8 cellular contexts compared by ENCODE assay signal in the genomic region with DNA sequence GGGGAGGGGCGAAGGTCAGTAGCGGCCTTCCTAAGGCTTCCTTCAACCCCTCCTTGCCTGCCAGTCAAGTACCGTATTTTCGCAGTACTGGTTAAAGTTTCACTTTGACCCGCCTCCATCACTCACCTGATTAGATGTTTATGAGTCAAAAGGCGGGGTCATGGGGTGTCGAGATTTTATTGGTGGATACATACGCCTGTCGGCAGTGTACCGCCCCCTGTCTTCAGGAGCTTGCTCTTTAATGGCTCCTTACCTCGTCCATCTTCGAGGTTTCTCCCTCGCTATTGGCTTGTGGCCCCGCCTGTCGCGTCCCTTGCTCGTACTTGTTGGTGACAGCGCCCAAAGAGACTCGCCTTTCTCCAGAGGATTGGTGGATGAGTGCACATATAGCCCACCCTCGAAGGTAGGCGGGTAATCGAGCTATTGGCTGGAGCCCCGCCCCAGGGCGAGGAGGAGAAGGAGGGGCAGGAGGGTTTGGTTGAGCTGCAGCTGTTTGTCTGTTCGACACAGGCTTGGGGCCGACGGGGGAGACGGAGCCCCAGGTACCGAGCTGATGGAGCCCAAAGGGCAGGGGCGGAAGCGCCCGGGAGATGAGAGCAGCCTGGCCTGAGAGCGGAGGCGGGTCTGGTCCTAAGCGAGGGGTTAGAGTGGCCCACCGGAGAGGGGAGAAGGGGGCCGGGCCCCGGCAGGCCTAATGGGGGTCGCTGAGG. TPM values are rescaled to one million over a fixed set of nuclear protein-coding genes. Genes with fewer than 3 reads are reported as not detected.
DNase-seq lines count a peak whose midpoint lies in the region; ATAC-seq and TF ChIP-seq lines count a peak whose summit lies in the region.

Gene RAB5B, plus strand, starts transcription at position 481 of the 710 bp plus-strand sequence. CDS start 12,883 bp downstream, outside the sequence.

- peak; percentile 95 to 100 (median 99) for DNase-seq in CD4-positive, alpha-beta memory T cell
- peak; percentile 99 for DNase-seq in HK-2 (ENCODE audit: unreplicated experiment)
- DNase-seq in NCI-H82 treated with DMSO at 0.1 percent for 48 hours (lab: John Stamatoyannopoulos, UW; ENCODE audit: unreplicated experiment), result peak; percentile 100
- peak; percentile 99 for DNase-seq in activated CD4-positive, alpha-beta memory T cell treated with anti-CD3 and anti-CD28 coated beads for 36 hours
- peak; percentile 99 for DNase-seq in stimulated activated CD4-positive, alpha-beta T cell treated with anti-CD3 and anti-CD28 coated beads, Interleukin-4, amount 100 ng/mL, for 24 hours

- no peaks in the 10 kb centered on the region for H3K36me3 ChIP-seq in CD4-positive, alpha-beta memory T cell (ENCODE audit: insufficient read depth, low read length)
- H3K36me3 ChIP-seq in duodenal mucosa (ENCODE audit: control insufficient read depth in 1 of 2, insufficient read depth in 2 of 2, low read length in 2 of 2) (peaks cover 2 to 4% of the 10 kb centered on the region in 2 donors), liver (ENCODE audit: control insufficient read depth in 4 of 4, insufficient read depth in 3 of 4, low read depth in 1 of 4, low read length in 3 of 4) (peaks cover 0 to 4% (median 0%) of the 10 kb centered on the region in 4 donors)

- H3K27me3 Mint-ChIP-seq in CD4-positive, alpha-beta memory T cell, result no peaks in the 10 kb centered on the region
- H3K27me3 Mint-ChIP-seq in activated CD4-positive, alpha-beta memory T cell treated with anti-CD3 and anti-CD28 coated beads for 36 hours, result no peaks in the 10 kb centered on the region

- under 1% methylated on average over 39 of the region's 39 CpGs for WGBS in liver

- no peaks in the 10 kb centered on the region for H3K27me3 ChIP-seq in CD4-positive, alpha-beta memory T cell (ENCODE audit: insufficient read depth, low read length)
- H3K27me3 ChIP-seq in duodenal mucosa (ENCODE audit: control insufficient read depth in 1 of 2, insufficient read depth in 2 of 2, low read length in 2 of 2) (no peaks in the 10 kb centered on the region), liver (ENCODE audit: control insufficient read depth in 4 of 4, insufficient read depth in 4 of 4, low read length in 3 of 4) (no peaks in the 10 kb centered on the region)

- peak; percentile 96 for ATAC-seq in GM19455 (IDR thresholded peaks at IDR 0.05; ENCODE audit: unreplicated experiment)

- intact Hi-C loops in CD4-positive, alpha-beta memory T cell (cut with micrococcal nuclease), result loop anchor here (1.0 to 2.0 kb wide), 8 partner anchors 17 to 156 kb away; partner anchors contain the start of genes DNAJC14, PA2G4, RPL41 and RPS26
- intact Hi-C loops in activated CD4-positive, alpha-beta memory T cell treated with anti-CD3 and anti-CD28 coated beads for 36 hours (cut with micrococcal nuclease), result loop anchor here (1.0 to 10.0 kb wide), 7 partner anchors 33 to 251 kb away; partner anchors contain the start of genes NABP2, PA2G4, RNF41 and RPL41

- peaks cover 37% of the 10 kb centered on the region for H3K4me1 ChIP-seq in CD4-positive, alpha-beta memory T cell (ENCODE audit: insufficient read depth, low read length)
- H3K4me1 ChIP-seq in duodenal mucosa (ENCODE audit: control insufficient read depth in 1 of 2, insufficient read depth in 2 of 2, low read length in 2 of 2) (peaks cover 26 to 30% of the 10 kb centered on the region in 2 donors), liver (ENCODE audit: control insufficient read depth in 4 of 4, insufficient read depth in 4 of 4, low read length in 3 of 4) (peaks cover 7 to 30% (median 21%) of the 10 kb centered on the region in 4 donors)

- no peaks in the 10 kb centered on the region for H3K9me3 ChIP-seq in CD4-positive, alpha-beta memory T cell (ENCODE audit: control insufficient read depth in 1 of 2, low read length in 2 of 2)
- H3K9me3 ChIP-seq in duodenal mucosa (ENCODE audit: control insufficient read depth in 1 of 2, low read length in 2 of 2), result no peaks in the 10 kb centered on the region
- H3K9me3 ChIP-seq in liver (ENCODE audit: control insufficient read depth in 4 of 4, low read length in 3 of 4), result no peaks in the 10 kb centered on the region

- no peak within 1 kb of the TSS for H3K27ac Mint-ChIP-seq in CD4-positive, alpha-beta memory T cell
- no peak within 1 kb of the TSS for H3K27ac Mint-ChIP-seq in activated CD4-positive, alpha-beta memory T cell treated with anti-CD3 and anti-CD28 coated beads for 36 hours

- H3K4me1 Mint-ChIP-seq in CD4-positive, alpha-beta memory T cell, result peaks cover 14 to 30% (median 23%) of the 10 kb centered on the region in 4 donors
- peaks cover 19% of the 10 kb centered on the region for H3K4me1 Mint-ChIP-seq in activated CD4-positive, alpha-beta memory T cell treated with anti-CD3 and anti-CD28 coated beads for 36 hours (ENCODE audit: low read depth)

- peaks cover 0 to 10% of the 10 kb centered on the region in 2 donors for H3K36me3 Mint-ChIP-seq in CD4-positive, alpha-beta memory T cell
- peaks cover 18% of the 10 kb centered on the region for H3K36me3 Mint-ChIP-seq in activated CD4-positive, alpha-beta memory T cell treated with anti-CD3 and anti-CD28 coated beads for 36 hours

- CTCF ChIA-PET in CD4-positive, alpha-beta memory T cell (lab: Charles Lee; ENCODE audit: partially characterized antibody), result interaction anchor here (0.7 to 2.5 kb wide), 19 partner anchors 15 to 248 kb away, joined by 3 to 15 read pairs (median 4); partner anchors contain the start of genes DGKA, DNAJC14, ORMDL2 and PA2G4
- CTCF ChIA-PET in activated CD4-positive, alpha-beta memory T cell treated with anti-CD3 and anti-CD28 coated beads for 36 hours (lab: Charles Lee), result interaction anchor here (0.8 to 2.5 kb wide), 12 partner anchors 20 to 235 kb away, joined by 3 to 30 read pairs (median 4); partner anchors contain the start of genes SUOX and ZC3H10

- POLR2A ChIA-PET in CD4-positive, alpha-beta memory T cell (lab: Charles Lee; ENCODE audit: partially characterized antibody), result interaction anchor here (0.5 to 3.8 kb wide), 60 partner anchors 8 to 703 kb away, joined by 3 to 155 read pairs (median 5); partner anchors contain the start of genes BLOC1S1, COQ10A, DGKA and DNAJC14
- POLR2A ChIA-PET in activated CD4-positive, alpha-beta memory T cell treated with anti-CD3 and anti-CD28 coated beads for 36 hours (lab: Charles Lee), result interaction anchor here (0.7 to 2.5 kb wide), 21 partner anchors 9 to 248 kb away, joined by 3 to 15 read pairs (median 4); partner anchors contain the start of genes DNAJC14, ESYT1, ORMDL2 and PA2G4

- H3K9ac ChIP-seq in duodenal mucosa (ENCODE audit: low read depth in 1 of 2, low read length in 2 of 2) (peak within 1 kb of the TSS; percentile 92 to 99), liver (ENCODE audit: low read depth in 1 of 2, low read length in 2 of 2) (peak within 1 kb of the TSS; percentile 91 to 94)

- H3K27ac ChIP-seq in CD4-positive, alpha-beta memory T cell (ENCODE audit: low read depth, low read length), result peak within 1 kb of the TSS; percentile 87
- peak within 1 kb of the TSS; percentile 92 for H3K27ac ChIP-seq in duodenal mucosa (ENCODE audit: low read depth, low read length)
- peak within 1 kb of the TSS; percentile 88 to 96 for H3K27ac ChIP-seq in liver (ENCODE audit: low read depth in 1 of 2, low read length in 2 of 2)

- H3K4me3 ChIP-seq in CD4-positive, alpha-beta memory T cell (ENCODE audit: low read length in 2 of 2), result peak within 1 kb of the TSS; percentile 60 to 73
- peak within 1 kb of the TSS; percentile 88 to 91 for H3K4me3 ChIP-seq in duodenal mucosa (ENCODE audit: low read depth in 1 of 2, low read length in 2 of 2)
- peak within 1 kb of the TSS; percentile 80 to 93 (median 88) for H3K4me3 ChIP-seq in liver (ENCODE audit: low read depth in 1 of 3, low read length in 3 of 3)

- peak in 1 of 2 donors; percentile 3 for TF ChIP-seq RAD21 in liver (IDR thresholded peaks at IDR 0.05)

- TF ChIP-seq CTCF in liver (IDR thresholded peaks at IDR 0.05; ENCODE audit: low read depth, low read length, missing input control), result peak; percentile 43

- H3K4me3 Mint-ChIP-seq in CD4-positive, alpha-beta memory T cell, result no peak within 1 kb of the TSS
- H3K4me3 Mint-ChIP-seq in activated CD4-positive, alpha-beta memory T cell treated with anti-CD3 and anti-CD28 coated beads for 36 hours, result no peak within 1 kb of the TSS

- no peaks in the 10 kb centered on the region for H3K9me3 Mint-ChIP-seq in CD4-positive, alpha-beta memory T cell
- no peaks in the 10 kb centered on the region for H3K9me3 Mint-ChIP-seq in activated CD4-positive, alpha-beta memory T cell treated with anti-CD3 and anti-CD28 coated beads for 36 hours

TF ChIP-seq in liver, 16 proteins besides CTCF, POLR2A, EP300 and RAD21 (continues in another document):
- TF ChIP-seq EGR1 (IDR thresholded peaks at IDR 0.05; ENCODE audit: low read depth in 2 of 2), result peak in 1 of 2 donors; percentile 33
- peak; percentile 89 for TF ChIP-seq ZBTB33 (IDR thresholded peaks at IDR 0.05)
- TF ChIP-seq JUND (IDR thresholded peaks at IDR 0.05), result peak; percentile 89 to 94
- TF ChIP-seq, protein P1, sequence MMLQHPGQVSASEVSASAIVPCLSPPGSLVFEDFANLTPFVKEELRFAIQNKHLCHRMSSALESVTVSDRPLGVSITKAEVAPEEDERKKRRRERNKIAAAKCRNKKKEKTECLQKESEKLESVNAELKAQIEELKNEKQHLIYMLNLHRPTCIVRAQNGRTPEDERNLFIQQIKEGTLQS (IDR thresholded peaks at IDR 0.05), result peak; percentile 71
- TF ChIP-seq HNF4G (IDR thresholded peaks at IDR 0.05), result peak; percentile 58
- peak; percentile 77 to 89 for TF ChIP-seq RXRA (IDR thresholded peaks at IDR 0.05)
- TF ChIP-seq GABPA (IDR thresholded peaks at IDR 0.05 in 1 of 2, conservative IDR thresholded peaks at IDR 0.05 in 1 of 2), result peak in 1 of 2 donors; percentile 76
- TF ChIP-seq TAF1 (conservative IDR thresholded peaks at IDR 0.05), result peak; percentile 97
- peak; percentile 99 for TF ChIP-seq SP1 (IDR thresholded peaks at IDR 0.05)

RNA-seq across cellular contexts. Expression of gene RAB5B, which starts in this region (rescaled TPM):
- total RNA-seq in CD4-positive, alpha-beta memory T cell, result 100 to 1,000 TPM; 106 to 112 TPM
- 10 to 100 TPM; 67.5 to 80.8 TPM for polyA plus RNA-seq in CD4-positive, alpha-beta memory T cell
- total RNA-seq in activated CD4-positive, alpha-beta memory T cell treated with anti-CD3 and anti-CD28 coated beads for 36 hours, result 10 to 100 TPM; 44.8 to 46.4 TPM
- 10 to 100 TPM; 40.7 to 44.0 TPM for total RNA-seq in liver
- 10 to 100 TPM; 20.7 to 36.0 TPM for polyA plus RNA-seq in liver

Comparison
In these comparisons a context has a peak if more than half of its experiments do, and no peak if none do; other contexts are left out.
1. Peak in every context shown above with its lines: DNase-seq, ATAC-seq, H3K4me3 ChIP-seq and H3K27ac ChIP-seq.